ENCODE assay signal across 8 cellular contexts in genomic region chr5:90783460-90784333, GRCh38.
DNase-seq lines count a peak whose midpoint lies in the region; ATAC-seq and TF ChIP-seq lines count a peak whose summit lies in the region.

No MANE protein-coding gene starts in this region.

- no peak overlapping the region for H3K4me3 ChIP-seq in NT2/D1 (ENCODE audit: insufficient read length, low read depth)
- H3K4me3 ChIP-seq in epithelial cell of esophagus (ENCODE audit: low read length), result no peak overlapping the region

- H3K27me3 ChIP-seq in NT2/D1 (ENCODE audit: insufficient read depth, insufficient read length), result no peaks in the 10 kb centered on the region

- no peaks in the 10 kb centered on the region for H3K4me1 ChIP-seq in NT2/D1 (ENCODE audit: insufficient read depth, insufficient read length)

- peaks cover 13% of the 10 kb centered on the region for H3K27me3 Mint-ChIP-seq in activated CD8-positive, alpha-beta memory T cell treated with anti-CD3 and anti-CD28 coated beads, Interleukin-2, amount 10 ng/mL, durations not matched to agents 7 days and 5 days
- peaks cover 7 to 17% (median 9%) of the 10 kb centered on the region in 5 donors for H3K27me3 Mint-ChIP-seq in naive thymus-derived CD8-positive, alpha-beta T cell

- no peaks in the 10 kb centered on the region for H3K36me3 ChIP-seq in NT2/D1 (ENCODE audit: insufficient read depth, insufficient read length, low read length)

- no peaks in the 10 kb centered on the region for H3K36me3 Mint-ChIP-seq in activated CD8-positive, alpha-beta memory T cell treated with anti-CD3 and anti-CD28 coated beads, Interleukin-2, amount 10 ng/mL, durations not matched to agents 7 days and 5 days
- H3K36me3 Mint-ChIP-seq in naive thymus-derived CD8-positive, alpha-beta T cell, result no peaks in the 10 kb centered on the region

- no peak overlapping the region for H3K9ac ChIP-seq in NT2/D1 (ENCODE audit: insufficient read length, low read depth)

- H3K4me3 Mint-ChIP-seq in activated CD8-positive, alpha-beta memory T cell treated with anti-CD3 and anti-CD28 coated beads, Interleukin-2, amount 10 ng/mL, durations not matched to agents 7 days and 5 days, result no peak overlapping the region
- no peak overlapping the region for H3K4me3 Mint-ChIP-seq in naive thymus-derived CD8-positive, alpha-beta T cell

- no peak overlapping the region for H3K27ac Mint-ChIP-seq in activated CD8-positive, alpha-beta memory T cell treated with anti-CD3 and anti-CD28 coated beads, Interleukin-2, amount 10 ng/mL, durations not matched to agents 7 days and 5 days
- no peak overlapping the region for H3K27ac Mint-ChIP-seq in naive thymus-derived CD8-positive, alpha-beta T cell

- CTCF ChIA-PET in activated CD8-positive, alpha-beta memory T cell treated with anti-CD3 and anti-CD28 coated beads, Interleukin-2, amount 10 ng/mL, durations not matched to agents 7 days and 5 days (lab: Charles Lee), result interaction anchor here (0.6 to 1.6 kb wide), 11 partner anchors 8 to 520 kb away, joined by 3 to 10 read pairs (median 4); partner anchors contain the start of gene LYSMD3

- POLR2A ChIA-PET in naive thymus-derived CD8-positive, alpha-beta T cell (lab: Charles Lee), result interaction anchor here (0.6 kb wide), 1 partner anchor 179 kb away, joined by 4 read pairs; no protein-coding TSS in a partner anchor

- peak; percentile 93 for TF ChIP-seq CTCF in epithelial cell of esophagus (IDR thresholded peaks at IDR 0.05; ENCODE audit: insufficient read depth, low read depth, low read length, missing control alignments)

- no peaks in the 10 kb centered on the region for H3K9me3 Mint-ChIP-seq in activated CD8-positive, alpha-beta memory T cell treated with anti-CD3 and anti-CD28 coated beads, Interleukin-2, amount 10 ng/mL, durations not matched to agents 7 days and 5 days (ENCODE audit: low read depth)
- H3K9me3 Mint-ChIP-seq in naive thymus-derived CD8-positive, alpha-beta T cell, result no peaks in the 10 kb centered on the region

- DNase-seq in COR-L47 (lab: John Stamatoyannopoulos, UW) (peak; percentile 48), NT2/D1 (ENCODE audit: low read depth, low spot score) (peak; percentile 32), epithelial cell of esophagus (ENCODE audit: low read depth) (peak; percentile 70)
- peak; percentile 69 for DNase-seq in activated CD8-positive, alpha-beta memory T cell treated with anti-CD3 and anti-CD28 coated beads, Interleukin-2, amount 10 ng/mL, durations not matched to agents 7 days and 5 days
- DNase-seq in naive thymus-derived CD8-positive, alpha-beta T cell, result peak; percentile 17 to 75 (median 62)
- DNase-seq in stimulated activated naive CD4-positive, alpha-beta T cell (lab: John Stamatoyannopoulos, UW), result peak; percentile 20 to 70 (median 45)

- H3K4me1 Mint-ChIP-seq in activated CD8-positive, alpha-beta memory T cell treated with anti-CD3 and anti-CD28 coated beads, Interleukin-2, amount 10 ng/mL, durations not matched to agents 7 days and 5 days, result no peaks in the 10 kb centered on the region
- H3K4me1 Mint-ChIP-seq in naive thymus-derived CD8-positive, alpha-beta T cell, result no peaks in the 10 kb centered on the region

- ATAC-seq in GM19467 (IDR thresholded peaks at IDR 0.05; ENCODE audit: unreplicated experiment) (peak; percentile 93), HG03565 (IDR thresholded peaks at IDR 0.05; ENCODE audit: unreplicated experiment) (peak; percentile 91)
- peak; percentile 57 for ATAC-seq in activated CD8-positive, alpha-beta memory T cell treated with anti-CD3 and anti-CD28 coated beads, Interleukin-2, amount 10 ng/mL, durations not matched to agents 7 days and 5 days
- peak; percentile 69 to 70 for ATAC-seq in naive thymus-derived CD8-positive, alpha-beta T cell

- no peaks in the 10 kb centered on the region for H3K9me3 ChIP-seq in NT2/D1 (ENCODE audit: insufficient read depth, low read length)
